In genomic region chr20:25623736-25624499, GRCh38 we compare ENCODE assay signal across 8 cellular contexts. TPM values are rescaled to one million over a fixed set of nuclear protein-coding genes. Genes with fewer than 3 reads are reported as not detected.
DNase-seq lines count a peak whose midpoint lies in the region; ATAC-seq and TF ChIP-seq lines count a peak whose summit lies in the region.

A gene with protein sequence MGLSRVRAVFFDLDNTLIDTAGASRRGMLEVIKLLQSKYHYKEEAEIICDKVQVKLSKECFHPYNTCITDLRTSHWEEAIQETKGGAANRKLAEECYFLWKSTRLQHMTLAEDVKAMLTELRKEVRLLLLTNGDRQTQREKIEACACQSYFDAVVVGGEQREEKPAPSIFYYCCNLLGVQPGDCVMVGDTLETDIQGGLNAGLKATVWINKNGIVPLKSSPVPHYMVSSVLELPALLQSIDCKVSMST (minus strand): TSS chr20:25624014. CDS start chr20:25623948, 66 bp downstream.

- no peaks in the 10 kb centered on the region for H3K9me3 ChIP-seq in left ventricle myocardium inferior (replicated peaks)

- H3K27ac Mint-ChIP-seq in T-cell, result peak within 1 kb of the TSS; percentile 87 to 89
- H3K27ac Mint-ChIP-seq in progenitor cell of endocrine pancreas, result peak within 1 kb of the TSS; percentile 98

- in situ Hi-C loops in GM13977 (cut with MboI; ENCODE audit: low pct_unique_long_range_greater_than_20kb, low sequenced_read_pairs, unreplicated experiment), result no loop called here

- intact Hi-C loops in left ventricle myocardium inferior (cut with micrococcal nuclease), result no loop called here

- peaks cover 2 to 5% (median 3%) of the 10 kb centered on the region in 3 donors for H3K9me3 Mint-ChIP-seq in T-cell
- peaks cover 5% of the 10 kb centered on the region for H3K9me3 Mint-ChIP-seq in progenitor cell of endocrine pancreas (ENCODE audit: low read depth)

- H3K27ac ChIP-seq in left ventricle myocardium inferior (replicated peaks), result peak within 1 kb of the TSS; percentile 91

- no peaks in the 10 kb centered on the region for H3K27me3 ChIP-seq in left ventricle myocardium inferior (ENCODE audit: low read depth)

- POLR2A ChIA-PET in T-cell (lab: Charles Lee), result no interaction called here

- no peaks in the 10 kb centered on the region for H3K36me3 ChIP-seq in left ventricle myocardium inferior

- ATAC-seq in HG02870 (IDR thresholded peaks at IDR 0.05; ENCODE audit: unreplicated experiment), result peak; percentile 77
- peak; percentile 80 to 85 (median 84) for ATAC-seq in T-cell (replicated peaks in 1 of 4)

- H3K4me1 ChIP-seq in left ventricle myocardium inferior, result peaks cover 29% of the 10 kb centered on the region

- CTCF ChIA-PET in T-cell (lab: Charles Lee), result no interaction called here

- DNase-seq in GM13977 (ENCODE audit: low spot score), result peak; percentile 95
- peak; percentile 99 for DNase-seq in NCI-H146 (lab: John Stamatoyannopoulos, UW)
- peak; percentile 53 to 82 (median 66) for DNase-seq in T-cell
- DNase-seq in amniotic epithelial cell (ENCODE audit: low read depth), result peak; percentile 96
- DNase-seq in left ventricle myocardium inferior, result peak; percentile 97
- DNase-seq in progenitor cell of endocrine pancreas (ENCODE audit: low spot score, unreplicated experiment), result peak; percentile 93
- peak; percentile 97 for DNase-seq in ureter (ENCODE audit: low spot score)

- TF ChIP-seq CTCF in GM13977 (IDR thresholded peaks at IDR 0.05; ENCODE audit: extremely low read depth, insufficient read depth, missing control alignments) (no peak), left ventricle myocardium inferior (IDR thresholded peaks at IDR 0.05; ENCODE audit: borderline replicate concordance) (no peak), progenitor cell of endocrine pancreas (IDR thresholded peaks at IDR 0.05; ENCODE audit: unreplicated experiment) (no peak)

- H3K27me3 Mint-ChIP-seq in T-cell (no peaks in the 10 kb centered on the region), progenitor cell of endocrine pancreas (no peaks in the 10 kb centered on the region)

- H3K36me3 Mint-ChIP-seq in T-cell (peaks cover 5% of the 10 kb centered on the region), progenitor cell of endocrine pancreas (ENCODE audit: insufficient read depth) (peaks cover 3% of the 10 kb centered on the region)

- H3K4me3 ChIP-seq in left ventricle myocardium inferior, result peak within 1 kb of the TSS; percentile 89

- H3K4me1 Mint-ChIP-seq in T-cell, result peaks cover 17 to 22% (median 21%) of the 10 kb centered on the region in 3 donors
- H3K4me1 Mint-ChIP-seq in progenitor cell of endocrine pancreas (ENCODE audit: low read depth), result peaks cover 13% of the 10 kb centered on the region

- peak within 1 kb of the TSS; percentile 90 to 93 (median 93) for H3K4me3 Mint-ChIP-seq in T-cell
- peak within 1 kb of the TSS; percentile 75 for H3K4me3 Mint-ChIP-seq in progenitor cell of endocrine pancreas (ENCODE audit: low read depth)

RNA-seq across cellular contexts. Expression of the gene that starts here (rescaled TPM):
- 1 to 10 TPM in 4 of 5 donors, under 1 TPM in 1; 0.96 to 1.9 (median 1.7) TPM for total RNA-seq in T-cell
- total RNA-seq in left ventricle myocardium inferior, result 2.7 TPM
- total RNA-seq in progenitor cell of endocrine pancreas, result 3.3 and 4.0 TPM in 2 replicates
- 5.1 TPM for total RNA-seq in ureter

Comparison
In these comparisons a context has a peak if more than half of its experiments do, and no peak if none do; other contexts are left out.
1. Peak in every context shown above with its lines: DNase-seq, ATAC-seq, H3K4me3 ChIP-seq and H3K27ac ChIP-seq.